In genomic region chr17:29140631-29141483, GRCh38 we compare ENCODE assay signal across 8 cellular contexts. TPM values are rescaled to one million over a fixed set of nuclear protein-coding genes. Genes with fewer than 3 reads are reported as not detected.
DNase-seq lines count a peak whose midpoint lies in the region; ATAC-seq and TF ChIP-seq lines count a peak whose summit lies in the region.

No MANE protein-coding gene starts in this region.

- no peaks in the 10 kb centered on the region for H3K9me3 Mint-ChIP-seq in natural killer cell

- TF ChIP-seq CTCF in natural killer cell (IDR thresholded peaks at IDR 0.05): no peak

- peak overlapping the region; percentile 93 for H3K4me3 Mint-ChIP-seq in natural killer cell

- H3K4me1 Mint-ChIP-seq in natural killer cell: peaks cover 50 to 65% of the 10 kb centered on the region in 2 donors

- ATAC-seq in HG03280 (IDR thresholded peaks at IDR 0.05; ENCODE audit: unreplicated experiment) (peak; percentile 1), natural killer cell (peak; percentile 45 to 78 (median 63)), HG03457 (IDR thresholded peaks at IDR 0.05; ENCODE audit: unreplicated experiment) (no peak)

- H3K27ac Mint-ChIP-seq in natural killer cell: peak overlapping the region; percentile 93 to 94

- DNase-seq in Ammon's horn (ENCODE audit: low spot score) (peak; percentile 74), T-helper 9 cell (peak; percentile 57), dermis blood vessel endothelial cell (peak; percentile 31), natural killer cell (peak; percentile 44), NCI-H1694 (lab: John Stamatoyannopoulos, UW) (no peak), NCI-H774 (lab: John Stamatoyannopoulos, UW) (no peak)

- intact Hi-C loops in natural killer cell (cut with micrococcal nuclease): loop anchor here (2.0 kb wide), 1 partner anchor 154 kb away; the partner anchor contains the start of gene NUFIP2

- no peaks in the 10 kb centered on the region for H3K36me3 Mint-ChIP-seq in natural killer cell

- H3K27me3 Mint-ChIP-seq in natural killer cell (ENCODE audit: low read depth in 2 of 2): no peaks in the 10 kb centered on the region

RNA-seq across cellular contexts. Expression of gene MYO18A, which starts 39.3 kb away (rescaled TPM):
- total RNA-seq in dermis blood vessel endothelial cell: 42.4 and 47.4 TPM in 2 replicates
- 100 to 1,000 TPM; 110 to 117 (median 115) TPM for total RNA-seq in natural killer cell

Comparison
In these comparisons a context has a peak if more than half of its experiments do, and no peak if none do; other contexts are left out.
1. DNase-seq: peak in Ammon's horn (single experiment), T-helper 9 cell (single experiment), dermis blood vessel endothelial cell (single experiment) and natural killer cell (single experiment); none in NCI-H1694 (single experiment) and NCI-H774 (single experiment).